ENCODE assay signal across 8 cellular contexts in genomic region chr9:127972316-127972871, GRCh38. TPM values are rescaled to one million over a fixed set of nuclear protein-coding genes. Genes with fewer than 3 reads are reported as not detected.
A peak's percentile ranks its signal among the peaks of the same experiment; 100 is the strongest.
DNase-seq lines count a peak whose midpoint lies in the region; ATAC-seq and TF ChIP-seq lines count a peak whose summit lies in the region.

No MANE protein-coding gene starts in this region.

- no peak overlapping the region for H3K4me3 ChIP-seq in osteoblast (ENCODE audit: insufficient read depth, low read length)

- peak overlapping the region; percentile 96 for H3K27ac ChIP-seq in CD4-positive, alpha-beta T cell (ENCODE audit: low read depth, low read length)
- no peak overlapping the region for H3K27ac ChIP-seq in osteoblast (ENCODE audit: low read depth, low read length)

- H3K79me2 ChIP-seq in osteoblast (ENCODE audit: insufficient read depth, low read length), result peaks cover 100% of the 10 kb centered on the region

- no peaks in the 10 kb centered on the region for H3K27me3 Mint-ChIP-seq in CD4-positive, alpha-beta T cell
- no peaks in the 10 kb centered on the region for H3K27me3 Mint-ChIP-seq in T-helper 17 cell

- no peak for DNase-seq in CD4-positive, alpha-beta T cell
- DNase-seq in T-helper 17 cell, result no peak
- peak; percentile 87 for DNase-seq in globus pallidus (ENCODE audit: low spot score)
- DNase-seq in osteoblast (ENCODE audit: insufficient read length, low spot score, missing footprints), result peak; percentile 72
- no peak for DNase-seq in OCI-M2 (lab: John Stamatoyannopoulos, UW; ENCODE audit: unreplicated experiment)
- no peak for DNase-seq in NOMO-1 (lab: John Stamatoyannopoulos, UW; ENCODE audit: unreplicated experiment in 2 of 2)

- H3K9me3 ChIP-seq in CD4-positive, alpha-beta T cell (ENCODE audit: control insufficient read depth, low read length), result no peaks in the 10 kb centered on the region
- H3K9me3 ChIP-seq in T-helper 17 cell (ENCODE audit: control insufficient read depth, low read length, poor library complexity, severe bottlenecking) (no peaks in the 10 kb centered on the region), osteoblast (ENCODE audit: low read depth, low read length) (no peaks in the 10 kb centered on the region)

- peaks cover 32% of the 10 kb centered on the region for H3K4me1 ChIP-seq in osteoblast (ENCODE audit: insufficient read depth, low read length)

- no peaks in the 10 kb centered on the region for H3K9me3 Mint-ChIP-seq in CD4-positive, alpha-beta T cell

- intact Hi-C loops in CD4-positive, alpha-beta T cell (cut with DNase I, micrococcal nuclease), result loop anchor here in 1 of 2 experiments (5.0 kb wide), 1 partner anchor 35 kb away; the partner anchor contains the start of gene DPM2

- H4K20me1 ChIP-seq in osteoblast (ENCODE audit: insufficient read depth, low read length), result peaks cover 66% of the 10 kb centered on the region

- H3K4me1 Mint-ChIP-seq in CD4-positive, alpha-beta T cell (ENCODE audit: low read depth), result peaks cover 94% of the 10 kb centered on the region
- H3K4me1 Mint-ChIP-seq in T-helper 17 cell, result peaks cover 87% of the 10 kb centered on the region

- no peaks in the 10 kb centered on the region for H3K36me3 ChIP-seq in osteoblast (ENCODE audit: insufficient read depth, low read length)

- H3K4me3 Mint-ChIP-seq in CD4-positive, alpha-beta T cell, result peak overlapping the region; percentile 91
- H3K4me3 Mint-ChIP-seq in T-helper 17 cell, result peak overlapping the region; percentile 97

- POLR2A ChIA-PET in CD4-positive, alpha-beta T cell (lab: Charles Lee), result interaction anchor here (0.9 to 34.9 kb wide), 6 partner anchors 7 to 95 kb away, joined by 4 to 1020 read pairs (median 70); partner anchors contain the start of genes EEIG1, NAIF1 and SLC25A25

- peaks cover 92% of the 10 kb centered on the region for H3K36me3 Mint-ChIP-seq in CD4-positive, alpha-beta T cell (ENCODE audit: low read depth)
- peaks cover 4% of the 10 kb centered on the region for H3K36me3 Mint-ChIP-seq in T-helper 17 cell (ENCODE audit: low read depth)

- TF ChIP-seq CTCF in CD4-positive, alpha-beta T cell (IDR thresholded peaks at IDR 0.05), result no peak
- no peak for TF ChIP-seq CTCF in osteoblast (IDR thresholded peaks at IDR 0.05; ENCODE audit: extremely low read depth, low read depth, low read length)

- H3K27ac Mint-ChIP-seq in CD4-positive, alpha-beta T cell, result peak overlapping the region; percentile 97
- peak overlapping the region; percentile 99 for H3K27ac Mint-ChIP-seq in T-helper 17 cell

- no peak for ATAC-seq in CD4-positive, alpha-beta T cell (ENCODE audit: poor library complexity)
- ATAC-seq in T-helper 17 cell (no peak), HG02870 (IDR thresholded peaks at IDR 0.05; ENCODE audit: unreplicated experiment) (no peak), HG02763 (IDR thresholded peaks at IDR 0.05; ENCODE audit: unreplicated experiment) (no peak)

- no peaks in the 10 kb centered on the region for H3K27me3 ChIP-seq in CD4-positive, alpha-beta T cell (ENCODE audit: control insufficient read depth, insufficient read depth, low read length)
- H3K27me3 ChIP-seq in osteoblast (ENCODE audit: insufficient read depth, low read length), result no peaks in the 10 kb centered on the region

- no peak overlapping the region for H3K4me2 ChIP-seq in osteoblast (ENCODE audit: insufficient read depth, low read length)

- CTCF ChIA-PET in CD4-positive, alpha-beta T cell (lab: Charles Lee), result interaction anchor here (1.5 to 2.3 kb wide), 2 partner anchors 29 to 62 kb away, joined by 3 to 13 read pairs; no protein-coding TSS in a partner anchor

- no peak overlapping the region for H2AFZ ChIP-seq in osteoblast (ENCODE audit: low read length)

RNA-seq across cellular contexts. Expression of gene EEIG1, which starts 8.4 kb away (rescaled TPM):
- total RNA-seq in CD4-positive, alpha-beta T cell, result 100 to 1,000 TPM; 440 to 463 TPM
- total RNA-seq in T-helper 17 cell (100 to 1,000 TPM; 254 to 268 TPM), osteoblast (18.0 and 20.6 TPM in 2 replicates)

RNA-seq across cellular contexts. Expression of gene DPM2, which starts 34.7 kb away (rescaled TPM):
- 10 to 100 TPM; 41.7 to 47.6 TPM for total RNA-seq in CD4-positive, alpha-beta T cell
- 10 to 100 TPM; 23.3 to 26.2 TPM for total RNA-seq in T-helper 17 cell
- total RNA-seq in osteoblast, result 10.1 and 11.5 TPM in 2 replicates

RNA-seq across cellular contexts. Expression of gene PIP5KL1, which starts 41.8 kb away (rescaled TPM):
- 1 to 10 TPM; 2.9 to 3.3 TPM for total RNA-seq in CD4-positive, alpha-beta T cell
- total RNA-seq in T-helper 17 cell (1 to 10 TPM; 2.1 to 2.3 TPM), osteoblast (2.2 and 3.5 TPM in 2 replicates)

RNA-seq across cellular contexts. Expression of gene ST6GALNAC4, which starts 55.6 kb away (rescaled TPM):
- 10 to 100 TPM; 28.7 to 30.2 TPM for total RNA-seq in CD4-positive, alpha-beta T cell
- total RNA-seq in T-helper 17 cell (10 to 100 TPM; 18.5 to 22.1 TPM), osteoblast (29.5 and 33.7 TPM in 2 replicates)

Comparison
In these comparisons a context has a peak if more than half of its experiments do, and no peak if none do; other contexts are left out.
1. DNase-seq: peak in globus pallidus (single experiment) and osteoblast (single experiment); none in CD4-positive, alpha-beta T cell (0 of 10), T-helper 17 cell (0 of 3), OCI-M2 (single experiment) and NOMO-1 (0 of 2).
2. RNA of gene EEIG1, which starts 8.4 kb away (total RNA-seq): 440 to 463 TPM in CD4-positive, alpha-beta T cell and 254 to 268 TPM in T-helper 17 cell; 18.0 to 20.6 TPM in osteoblast; every median in the first group is over 10 times any median in the second.